ENCODE assay signal across 11 cellular contexts in genomic region chr1:27572019-27572678, GRCh38. TPM values are rescaled to one million over a fixed set of nuclear protein-coding genes. Genes with fewer than 3 reads are reported as not detected.
DNase-seq lines count a peak whose midpoint lies in the region; ATAC-seq and TF ChIP-seq lines count a peak whose summit lies in the region.
"Had no signal": no experiment of that assay in that cellular context is flagged by ENCODE, and none has a peak within 500 bp of the region (broad histone marks: within the 10 kb centered on the region; RNA-seq: fewer than 3 reads in every experiment).

No MANE protein-coding gene starts in this region.

- H3K9me3 ChIP-seq in SK-N-SH, result no peaks in the 10 kb centered on the region
- H3K9me3 ChIP-seq in endodermal cell (ENCODE audit: control insufficient read depth, low read length), result no peaks in the 10 kb centered on the region
- no peaks in the 10 kb centered on the region for H3K9me3 ChIP-seq in upper lobe of right lung
- H3K9me3 ChIP-seq: neutrophil had no signal

- H3K36me3 Mint-ChIP-seq in endodermal cell (ENCODE audit: low read depth), result no peaks in the 10 kb centered on the region
- no peaks in the 10 kb centered on the region for H3K36me3 Mint-ChIP-seq in nephron progenitor cell (ENCODE audit: low read depth)
- peaks cover 7% of the 10 kb centered on the region for H3K36me3 Mint-ChIP-seq in activated CD4-positive, alpha-beta T cell treated with anti-CD3 and anti-CD28 coated beads, Interleukin-2, amount 10 ng/mL, durations not matched to agents 24 days and 14 days (ENCODE audit: low read depth)

- no peak for TF ChIP-seq CTCF in SK-N-SH (IDR thresholded peaks at IDR 0.05)
- no peak for TF ChIP-seq CTCF in endodermal cell (conservative IDR thresholded peaks at IDR 0.05)
- no peak for TF ChIP-seq CTCF in nephron progenitor cell (IDR thresholded peaks at IDR 0.05)
- no peak for TF ChIP-seq CTCF in upper lobe of right lung (IDR thresholded peaks at IDR 0.05)

- H3K27ac Mint-ChIP-seq in endodermal cell, result peak overlapping the region; percentile 91
- peak overlapping the region; percentile 99 for H3K27ac Mint-ChIP-seq in nephron progenitor cell
- no peak overlapping the region for H3K27ac Mint-ChIP-seq in activated CD4-positive, alpha-beta T cell treated with anti-CD3 and anti-CD28 coated beads, Interleukin-2, amount 10 ng/mL, durations not matched to agents 24 days and 14 days
- H3K27ac Mint-ChIP-seq: activated CD8-positive, alpha-beta T cell treated with anti-CD3 and anti-CD28 coated beads, Interleukin-2, amount 10 ng/mL, durations not matched to agents 7 days and 5 days; stimulated activated naive CD8-positive, alpha-beta T cell treated with anti-CD3 and anti-CD28 coated beads, Interleukin-15, Interleukin-2, amounts not matched to agents 100 ng/mL and 50 ng/mL, for 24 hours had no signal

- H2AFZ ChIP-seq in SK-N-SH (ENCODE audit: low read depth), result no peak overlapping the region

- CTCF ChIA-PET in SK-N-SH (lab: Yijun Ruan, JAX), result interaction anchor here (0.7 to 24.8 kb wide), 3 partner anchors 14 to 755 kb away, joined by 3 to 603 read pairs (median 131); partner anchors contain the start of gene AHDC1

- no peak for TF ChIP-seq RAD21 in SK-N-SH (IDR thresholded peaks at IDR 0.05; ENCODE audit: low read length)

- TF ChIP-seq EP300 in SK-N-SH (IDR thresholded peaks at IDR 0.05; ENCODE audit: borderline replicate concordance in 1 of 2, low read depth in 1 of 2, low read length in 1 of 2), result no peak

- H3F3A ChIP-seq in SK-N-SH (replicated peaks; ENCODE audit: insufficient read depth), result peaks cover 6% of the 10 kb centered on the region

- POLR2A ChIA-PET in SK-N-SH (lab: Yijun Ruan, JAX), result no interaction called here

- H3K27ac ChIP-seq in SK-N-SH (ENCODE audit: low read depth in 2 of 2, low read length in 1 of 2), result no peak overlapping the region; a peak in 1 of 4 replicates
- H3K27ac ChIP-seq in endodermal cell (ENCODE audit: low read depth, low read length), result peak overlapping the region; percentile 65
- H3K27ac ChIP-seq in upper lobe of right lung, result peak overlapping the region; percentile 68
- H3K27ac ChIP-seq: neutrophil had no signal

- peak overlapping the region; percentile 26 for H3K4me3 Mint-ChIP-seq in endodermal cell
- H3K4me3 Mint-ChIP-seq in nephron progenitor cell, result peak overlapping the region; percentile 77
- no peak overlapping the region for H3K4me3 Mint-ChIP-seq in activated CD4-positive, alpha-beta T cell treated with anti-CD3 and anti-CD28 coated beads, Interleukin-2, amount 10 ng/mL, durations not matched to agents 24 days and 14 days
- H3K4me3 Mint-ChIP-seq: activated CD8-positive, alpha-beta T cell treated with anti-CD3 and anti-CD28 coated beads, Interleukin-2, amount 10 ng/mL, durations not matched to agents 7 days and 5 days; stimulated activated naive CD8-positive, alpha-beta T cell treated with anti-CD3 and anti-CD28 coated beads, Interleukin-15, Interleukin-2, amounts not matched to agents 100 ng/mL and 50 ng/mL, for 24 hours had no signal

- H3K4me2 ChIP-seq in SK-N-SH, result peak overlapping the region; percentile 28; the same call in 1 of the 2 replicates

- H3K79me2 ChIP-seq in SK-N-SH (ENCODE audit: insufficient read depth), result peaks cover 71% of the 10 kb centered on the region; the same call in 1 of the 2 replicates

- no peaks in the 10 kb centered on the region for H3K9me2 ChIP-seq in SK-N-SH

- ATAC-seq in SK-N-SH treated with all-trans-retinoic acid at 6 μM for 48 hours (no peak), upper lobe of right lung (no peak), HG02610 (IDR thresholded peaks at IDR 0.05; ENCODE audit: unreplicated experiment) (no peak)
- ATAC-seq: activated CD8-positive, alpha-beta T cell treated with anti-CD3 and anti-CD28 coated beads, Interleukin-2, amount 10 ng/mL, durations not matched to agents 7 days and 5 days had no signal

- 38% methylated on average over 7 of the region's 9 CpGs for WGBS in SK-N-SH (ENCODE audit: low lambda C conversion rate)
- WGBS in endodermal cell (ENCODE audit: insufficient coverage in 1 of 2, insufficient read length in 1 of 2), 2 experiments, result 11 to 24% methylated on average over 8 to 9 of the region's 9 CpGs

- intact Hi-C loops in upper lobe of right lung (cut with DNase I), result no loop called here
- intact Hi-C loops in activated CD4-positive, alpha-beta T cell treated with anti-CD3 and anti-CD28 coated beads, Interleukin-2, amount 10 ng/mL, durations not matched to agents 24 days and 14 days (cut with micrococcal nuclease), result no loop called here

- H3K9ac ChIP-seq in SK-N-SH (no peak overlapping the region), endodermal cell (ENCODE audit: extremely low read depth, low read length, poor library complexity, severe bottlenecking) (peak overlapping the region; percentile 5)

- peaks cover 82% of the 10 kb centered on the region for H4K20me1 ChIP-seq in SK-N-SH (ENCODE audit: insufficient read depth)

- H3K4me1 Mint-ChIP-seq in endodermal cell (peaks cover 75% of the 10 kb centered on the region), nephron progenitor cell (peaks cover 86% of the 10 kb centered on the region)
- peaks cover 23% of the 10 kb centered on the region for H3K4me1 Mint-ChIP-seq in activated CD4-positive, alpha-beta T cell treated with anti-CD3 and anti-CD28 coated beads, Interleukin-2, amount 10 ng/mL, durations not matched to agents 24 days and 14 days

- H3K9me3 Mint-ChIP-seq in endodermal cell, result no peaks in the 10 kb centered on the region
- no peaks in the 10 kb centered on the region for H3K9me3 Mint-ChIP-seq in nephron progenitor cell
- no peaks in the 10 kb centered on the region for H3K9me3 Mint-ChIP-seq in activated CD4-positive, alpha-beta T cell treated with anti-CD3 and anti-CD28 coated beads, Interleukin-2, amount 10 ng/mL, durations not matched to agents 24 days and 14 days
- H3K9me3 Mint-ChIP-seq: stimulated activated naive CD8-positive, alpha-beta T cell treated with anti-CD3 and anti-CD28 coated beads, Interleukin-15, Interleukin-2, amounts not matched to agents 100 ng/mL and 50 ng/mL, for 24 hours had no signal

- no peaks in the 10 kb centered on the region for H3K27me3 ChIP-seq in SK-N-SH (ENCODE audit: insufficient read depth)
- H3K27me3 ChIP-seq in endodermal cell (ENCODE audit: control insufficient read depth, insufficient read depth, low read length, poor library complexity, severe bottlenecking), result no peaks in the 10 kb centered on the region
- no peaks in the 10 kb centered on the region for H3K27me3 ChIP-seq in upper lobe of right lung

- H3K36me3 ChIP-seq in SK-N-SH (replicated peaks in 1 of 2; ENCODE audit: control insufficient read depth in 1 of 2, insufficient read depth in 2 of 2, low read length in 1 of 2), result no peaks in the 10 kb centered on the region
- no peaks in the 10 kb centered on the region for H3K36me3 ChIP-seq in endodermal cell (ENCODE audit: control insufficient read depth, insufficient read depth, low read length)
- H3K36me3 ChIP-seq in upper lobe of right lung, result no peaks in the 10 kb centered on the region
- H3K36me3 ChIP-seq: neutrophil had no signal

- H3K27me3 Mint-ChIP-seq in endodermal cell (ENCODE audit: insufficient read depth) (no peaks in the 10 kb centered on the region), nephron progenitor cell (ENCODE audit: low read depth, poor library complexity) (no peaks in the 10 kb centered on the region)
- peaks cover 12% of the 10 kb centered on the region for H3K27me3 Mint-ChIP-seq in activated CD4-positive, alpha-beta T cell treated with anti-CD3 and anti-CD28 coated beads, Interleukin-2, amount 10 ng/mL, durations not matched to agents 24 days and 14 days
- H3K27me3 Mint-ChIP-seq: stimulated activated naive CD8-positive, alpha-beta T cell treated with anti-CD3 and anti-CD28 coated beads, Interleukin-15, Interleukin-2, amounts not matched to agents 100 ng/mL and 50 ng/mL, for 24 hours had no signal

- H3K4me3 ChIP-seq in SK-N-SH (ENCODE audit: low read depth in 2 of 2, low read length in 1 of 2) (no peak overlapping the region), endodermal cell (ENCODE audit: low read length) (peak overlapping the region; percentile 58), upper lobe of right lung (no peak overlapping the region)

- H3K4me1 ChIP-seq in SK-N-SH (ENCODE audit: control insufficient read depth in 1 of 2, insufficient read depth in 2 of 2, low read depth in 1 of 2, low read length in 1 of 2), result peaks cover 62 to 74% of the 10 kb centered on the region in 2 experiments; a peak in 3 of 4 replicates
- peaks cover 60% of the 10 kb centered on the region for H3K4me1 ChIP-seq in endodermal cell (ENCODE audit: control insufficient read depth, insufficient read depth, low read length)
- H3K4me1 ChIP-seq in upper lobe of right lung, result peaks cover 84% of the 10 kb centered on the region

- no peak for DNase-seq in SK-N-SH
- peak; percentile 83 for DNase-seq in endodermal cell
- DNase-seq in nephron progenitor cell, result peak; percentile 42
- no peak for DNase-seq in upper lobe of right lung
- no peak for DNase-seq in activated CD4-positive, alpha-beta T cell treated with anti-CD3 and anti-CD28 coated beads, Interleukin-2, amount 10 ng/mL, durations not matched to agents 24 days and 14 days
- DNase-seq in NCI-H446 (lab: John Stamatoyannopoulos, UW), result no peak
- DNase-seq: activated CD8-positive, alpha-beta T cell treated with anti-CD3 and anti-CD28 coated beads, Interleukin-2, amount 10 ng/mL, durations not matched to agents 7 days and 5 days had no signal

TF ChIP-seq in SK-N-SH treated with all-trans-retinoic acid at 6 μM for 48 hours, 23 proteins besides CTCF, POLR2A, EP300 and RAD21 (continues in another document):
- TF ChIP-seq ZNF565 (CRISPR knock-in tag; conservative IDR thresholded peaks at IDR 0.05; ENCODE audit: low read depth) (no peak), SNAI2 (CRISPR knock-in tag; IDR thresholded peaks at IDR 0.05) (no peak), PPARA (CRISPR knock-in tag; IDR thresholded peaks at IDR 0.05; ENCODE audit: borderline replicate concordance) (no peak)

RNA-seq across cellular contexts. Expression of gene AHDC1, which starts 31.8 kb away (rescaled TPM):
- polyA plus RNA-seq in SK-N-SH (2012; rRNA removed), result 3.1 and 8.5 TPM in 2 replicates
- polyA plus RNA-seq in SK-N-SH (2012; cell fraction: cytosol; rRNA removed), result 3.2 and 4.4 TPM in 2 replicates
- 19.2 and 28.1 TPM in 2 replicates for polyA plus RNA-seq in SK-N-SH (2012; cell fraction: nucleus; rRNA removed)
- 10 to 100 TPM; 39.3 to 41.2 TPM for total RNA-seq in endodermal cell
- polyA plus RNA-seq in endodermal cell (2013, experiment 1 of 2), result 52.1 TPM
- polyA plus RNA-seq in endodermal cell (2013, experiment 2 of 2), result 50.1 TPM
- 34.2 TPM for total RNA-seq in upper lobe of right lung
- total RNA-seq in activated CD4-positive, alpha-beta T cell treated with anti-CD3 and anti-CD28 coated beads, Interleukin-2, amount 10 ng/mL, durations not matched to agents 24 days and 14 days, result 33.9 and 34.7 TPM in 2 replicates

Comparison
In these comparisons a context has a peak if more than half of its experiments do, and no peak if none do; other contexts are left out.
1. DNase-seq: peak in endodermal cell (single experiment) and nephron progenitor cell (single experiment); none in SK-N-SH (single experiment), upper lobe of right lung (single experiment), activated CD4-positive, alpha-beta T cell treated with anti-CD3 and anti-CD28 coated beads, Interleukin-2, amount 10 ng/mL, durations not matched to agents 24 days and 14 days (single experiment) and NCI-H446 (0 of 2).
2. H3K27ac ChIP-seq: peak in endodermal cell (single experiment) and upper lobe of right lung (single experiment); none in SK-N-SH (0 of 2).